Comparison of ENCODE assay signal across 2 cellular contexts in the genomic region with DNA sequence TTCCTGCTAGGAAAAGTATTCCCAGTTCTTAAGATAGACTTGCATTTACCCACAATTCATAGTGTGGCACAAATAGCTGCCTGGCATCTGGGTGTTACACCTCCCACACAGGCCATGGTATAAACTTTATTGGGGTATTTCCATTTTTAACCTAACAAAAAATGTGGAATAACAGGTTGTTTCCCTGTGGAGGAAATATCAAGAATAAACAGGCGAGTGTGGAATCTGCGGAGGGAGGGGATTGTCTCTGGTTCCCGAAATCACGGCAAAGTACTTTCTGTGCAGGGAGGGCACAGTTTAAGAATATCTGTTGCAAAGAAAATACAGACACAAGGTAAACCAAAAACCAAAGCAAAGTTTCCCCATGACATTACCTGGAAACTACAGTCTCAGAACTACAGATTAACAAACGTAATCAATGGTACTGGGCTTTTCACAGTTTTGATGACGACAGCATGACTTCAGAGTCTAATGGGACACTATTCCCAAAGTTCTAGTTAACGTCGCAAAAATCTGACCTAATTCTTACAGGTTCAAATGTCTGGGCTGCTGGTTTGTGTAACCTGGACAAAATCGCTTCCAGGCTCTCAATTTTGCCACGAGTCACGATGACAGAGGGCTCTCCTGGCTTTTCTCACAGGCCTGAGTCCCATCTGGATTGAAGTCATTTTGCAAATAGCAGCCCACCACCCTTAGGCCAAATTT.
TF ChIP-seq lines count a peak whose summit lies in the region.

No MANE protein-coding gene starts in this region.

TF ChIP-seq in GM23338, 12 proteins besides CTCF, POLR2A, EP300 and RAD21 (continues in another document):
- TF ChIP-seq, protein P1, sequence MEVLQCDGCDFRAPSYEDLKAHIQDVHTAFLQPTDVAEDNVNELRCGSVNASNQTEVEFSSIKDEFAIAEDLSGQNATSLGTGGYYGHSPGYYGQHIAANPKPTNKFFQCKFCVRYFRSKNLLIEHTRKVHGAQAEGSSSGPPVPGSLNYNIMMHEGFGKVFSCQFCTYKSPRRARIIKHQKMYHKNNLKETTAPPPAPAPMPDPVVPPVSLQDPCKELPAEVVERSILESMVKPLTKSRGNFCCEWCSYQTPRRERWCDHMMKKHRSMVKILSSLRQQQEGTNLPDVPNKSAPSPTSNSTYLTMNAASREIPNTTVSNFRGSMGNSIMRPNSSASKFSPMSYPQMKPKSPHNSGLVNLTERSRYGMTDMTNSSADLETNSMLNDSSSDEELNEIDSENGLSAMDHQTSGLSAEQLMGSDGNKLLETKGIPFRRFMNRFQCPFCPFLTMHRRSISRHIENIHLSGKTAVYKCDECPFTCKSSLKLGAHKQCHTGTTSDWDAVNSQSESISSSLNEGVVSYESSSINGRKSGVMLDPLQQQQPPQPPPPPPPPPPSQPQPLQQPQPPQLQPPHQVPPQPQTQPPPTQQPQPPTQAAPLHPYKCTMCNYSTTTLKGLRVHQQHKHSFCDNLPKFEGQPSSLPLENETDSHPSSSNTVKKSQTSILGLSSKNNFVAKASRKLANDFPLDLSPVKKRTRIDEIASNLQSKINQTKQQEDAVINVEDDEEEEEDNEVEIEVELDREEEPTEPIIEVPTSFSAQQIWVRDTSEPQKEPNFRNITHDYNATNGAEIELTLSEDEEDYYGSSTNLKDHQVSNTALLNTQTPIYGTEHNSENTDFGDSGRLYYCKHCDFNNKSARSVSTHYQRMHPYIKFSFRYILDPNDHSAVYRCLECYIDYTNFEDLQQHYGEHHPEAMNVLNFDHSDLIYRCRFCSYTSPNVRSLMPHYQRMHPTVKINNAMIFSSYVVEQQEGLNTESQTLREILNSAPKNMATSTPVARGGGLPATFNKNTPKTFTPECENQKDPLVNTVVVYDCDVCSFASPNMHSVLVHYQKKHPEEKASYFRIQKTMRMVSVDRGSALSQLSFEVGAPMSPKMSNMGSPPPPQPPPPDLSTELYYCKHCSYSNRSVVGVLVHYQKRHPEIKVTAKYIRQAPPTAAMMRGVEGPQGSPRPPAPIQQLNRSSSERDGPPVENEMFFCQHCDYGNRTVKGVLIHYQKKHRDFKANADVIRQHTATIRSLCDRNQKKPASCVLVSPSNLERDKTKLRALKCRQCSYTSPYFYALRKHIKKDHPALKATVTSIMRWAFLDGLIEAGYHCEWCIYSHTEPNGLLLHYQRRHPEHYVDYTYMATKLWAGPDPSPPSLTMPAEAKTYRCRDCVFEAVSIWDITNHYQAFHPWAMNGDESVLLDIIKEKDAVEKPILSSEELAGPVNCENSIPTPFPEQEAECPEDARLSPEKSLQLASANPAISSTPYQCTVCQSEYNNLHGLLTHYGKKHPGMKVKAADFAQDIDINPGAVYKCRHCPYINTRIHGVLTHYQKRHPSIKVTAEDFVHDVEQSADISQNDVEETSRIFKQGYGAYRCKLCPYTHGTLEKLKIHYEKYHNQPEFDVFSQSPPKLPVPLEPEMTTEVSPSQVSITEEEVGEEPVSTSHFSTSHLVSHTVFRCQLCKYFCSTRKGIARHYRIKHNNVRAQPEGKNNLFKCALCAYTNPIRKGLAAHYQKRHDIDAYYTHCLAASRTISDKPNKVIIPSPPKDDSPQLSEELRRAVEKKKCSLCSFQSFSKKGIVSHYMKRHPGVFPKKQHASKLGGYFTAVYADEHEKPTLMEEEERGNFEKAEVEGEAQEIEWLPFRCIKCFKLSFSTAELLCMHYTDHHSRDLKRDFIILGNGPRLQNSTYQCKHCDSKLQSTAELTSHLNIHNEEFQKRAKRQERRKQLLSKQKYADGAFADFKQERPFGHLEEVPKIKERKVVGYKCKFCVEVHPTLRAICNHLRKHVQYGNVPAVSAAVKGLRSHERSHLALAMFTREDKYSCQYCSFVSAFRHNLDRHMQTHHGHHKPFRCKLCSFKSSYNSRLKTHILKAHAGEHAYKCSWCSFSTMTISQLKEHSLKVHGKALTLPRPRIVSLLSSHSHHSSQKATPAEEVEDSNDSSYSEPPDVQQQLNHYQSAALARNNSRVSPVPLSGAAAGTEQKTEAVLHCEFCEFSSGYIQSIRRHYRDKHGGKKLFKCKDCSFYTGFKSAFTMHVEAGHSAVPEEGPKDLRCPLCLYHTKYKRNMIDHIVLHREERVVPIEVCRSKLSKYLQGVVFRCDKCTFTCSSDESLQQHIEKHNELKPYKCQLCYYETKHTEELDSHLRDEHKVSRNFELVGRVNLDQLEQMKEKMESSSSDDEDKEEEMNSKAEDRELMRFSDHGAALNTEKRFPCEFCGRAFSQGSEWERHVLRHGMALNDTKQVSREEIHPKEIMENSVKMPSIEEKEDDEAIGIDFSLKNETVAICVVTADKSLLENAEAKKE (CRISPR knock-in tag; IDR thresholded peaks at IDR 0.05), result no peak
- TF ChIP-seq, protein P2, sequence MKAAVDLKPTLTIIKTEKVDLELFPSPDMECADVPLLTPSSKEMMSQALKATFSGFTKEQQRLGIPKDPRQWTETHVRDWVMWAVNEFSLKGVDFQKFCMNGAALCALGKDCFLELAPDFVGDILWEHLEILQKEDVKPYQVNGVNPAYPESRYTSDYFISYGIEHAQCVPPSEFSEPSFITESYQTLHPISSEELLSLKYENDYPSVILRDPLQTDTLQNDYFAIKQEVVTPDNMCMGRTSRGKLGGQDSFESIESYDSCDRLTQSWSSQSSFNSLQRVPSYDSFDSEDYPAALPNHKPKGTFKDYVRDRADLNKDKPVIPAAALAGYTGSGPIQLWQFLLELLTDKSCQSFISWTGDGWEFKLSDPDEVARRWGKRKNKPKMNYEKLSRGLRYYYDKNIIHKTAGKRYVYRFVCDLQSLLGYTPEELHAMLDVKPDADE (IDR thresholded peaks at IDR 0.05), result no peak
- TF ChIP-seq JUNB (IDR thresholded peaks at IDR 0.05; ENCODE audit: unreplicated experiment) (no peak), ZNF331 (CRISPR knock-in tag; IDR thresholded peaks at IDR 0.05; ENCODE audit: low read depth) (no peak), POLR2AphosphoS5 (IDR thresholded peaks at IDR 0.05; ENCODE audit: low read depth) (no peak), ZNF114 (CRISPR knock-in tag; IDR thresholded peaks at IDR 0.05) (no peak), STAT1 (IDR thresholded peaks at IDR 0.05; ENCODE audit: unreplicated experiment) (no peak)
- TF ChIP-seq, protein P3, sequence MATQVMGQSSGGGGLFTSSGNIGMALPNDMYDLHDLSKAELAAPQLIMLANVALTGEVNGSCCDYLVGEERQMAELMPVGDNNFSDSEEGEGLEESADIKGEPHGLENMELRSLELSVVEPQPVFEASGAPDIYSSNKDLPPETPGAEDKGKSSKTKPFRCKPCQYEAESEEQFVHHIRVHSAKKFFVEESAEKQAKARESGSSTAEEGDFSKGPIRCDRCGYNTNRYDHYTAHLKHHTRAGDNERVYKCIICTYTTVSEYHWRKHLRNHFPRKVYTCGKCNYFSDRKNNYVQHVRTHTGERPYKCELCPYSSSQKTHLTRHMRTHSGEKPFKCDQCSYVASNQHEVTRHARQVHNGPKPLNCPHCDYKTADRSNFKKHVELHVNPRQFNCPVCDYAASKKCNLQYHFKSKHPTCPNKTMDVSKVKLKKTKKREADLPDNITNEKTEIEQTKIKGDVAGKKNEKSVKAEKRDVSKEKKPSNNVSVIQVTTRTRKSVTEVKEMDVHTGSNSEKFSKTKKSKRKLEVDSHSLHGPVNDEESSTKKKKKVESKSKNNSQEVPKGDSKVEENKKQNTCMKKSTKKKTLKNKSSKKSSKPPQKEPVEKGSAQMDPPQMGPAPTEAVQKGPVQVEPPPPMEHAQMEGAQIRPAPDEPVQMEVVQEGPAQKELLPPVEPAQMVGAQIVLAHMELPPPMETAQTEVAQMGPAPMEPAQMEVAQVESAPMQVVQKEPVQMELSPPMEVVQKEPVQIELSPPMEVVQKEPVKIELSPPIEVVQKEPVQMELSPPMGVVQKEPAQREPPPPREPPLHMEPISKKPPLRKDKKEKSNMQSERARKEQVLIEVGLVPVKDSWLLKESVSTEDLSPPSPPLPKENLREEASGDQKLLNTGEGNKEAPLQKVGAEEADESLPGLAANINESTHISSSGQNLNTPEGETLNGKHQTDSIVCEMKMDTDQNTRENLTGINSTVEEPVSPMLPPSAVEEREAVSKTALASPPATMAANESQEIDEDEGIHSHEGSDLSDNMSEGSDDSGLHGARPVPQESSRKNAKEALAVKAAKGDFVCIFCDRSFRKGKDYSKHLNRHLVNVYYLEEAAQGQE (IDR thresholded peaks at IDR 0.05; ENCODE audit: unreplicated experiment), result no peak

TF ChIP-seq in WTC11, 78 proteins besides CTCF, POLR2A, EP300 and RAD21 (continued from another document):
- TF ChIP-seq MYBL2 (CRISPR knock-in tag; IDR thresholded peaks at IDR 0.05), result no peak
- TF ChIP-seq, protein P4, sequence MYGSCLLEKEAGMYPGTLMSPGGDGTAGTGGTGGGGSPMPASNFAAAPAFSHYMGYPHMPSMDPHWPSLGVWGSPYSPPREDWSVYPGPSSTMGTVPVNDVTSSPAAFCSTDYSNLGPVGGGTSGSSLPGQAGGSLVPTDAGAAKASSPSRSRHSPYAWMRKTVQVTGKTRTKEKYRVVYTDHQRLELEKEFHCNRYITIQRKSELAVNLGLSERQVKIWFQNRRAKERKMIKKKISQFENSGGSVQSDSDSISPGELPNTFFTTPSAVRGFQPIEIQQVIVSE (CRISPR knock-in tag; IDR thresholded peaks at IDR 0.05; ENCODE audit: borderline replicate concordance), result no peak
- TF ChIP-seq, protein P5, sequence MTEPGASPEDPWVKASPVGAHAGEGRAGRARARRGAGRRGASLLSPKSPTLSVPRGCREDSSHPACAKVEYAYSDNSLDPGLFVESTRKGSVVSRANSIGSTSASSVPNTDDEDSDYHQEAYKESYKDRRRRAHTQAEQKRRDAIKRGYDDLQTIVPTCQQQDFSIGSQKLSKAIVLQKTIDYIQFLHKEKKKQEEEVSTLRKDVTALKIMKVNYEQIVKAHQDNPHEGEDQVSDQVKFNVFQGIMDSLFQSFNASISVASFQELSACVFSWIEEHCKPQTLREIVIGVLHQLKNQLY (CRISPR knock-in tag; IDR thresholded peaks at IDR 0.05), result no peak
- TF ChIP-seq, protein P6, sequence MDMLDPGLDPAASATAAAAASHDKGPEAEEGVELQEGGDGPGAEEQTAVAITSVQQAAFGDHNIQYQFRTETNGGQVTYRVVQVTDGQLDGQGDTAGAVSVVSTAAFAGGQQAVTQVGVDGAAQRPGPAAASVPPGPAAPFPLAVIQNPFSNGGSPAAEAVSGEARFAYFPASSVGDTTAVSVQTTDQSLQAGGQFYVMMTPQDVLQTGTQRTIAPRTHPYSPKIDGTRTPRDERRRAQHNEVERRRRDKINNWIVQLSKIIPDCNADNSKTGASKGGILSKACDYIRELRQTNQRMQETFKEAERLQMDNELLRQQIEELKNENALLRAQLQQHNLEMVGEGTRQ (CRISPR knock-in tag; IDR thresholded peaks at IDR 0.05), result no peak
TF ChIP-seq in WTC11: peak in this region for 0.
